Comparison of ENCODE assay signal across 8 cellular contexts in genomic region chr20:54207743-54208491, GRCh38. TPM values are rescaled to one million over a fixed set of nuclear protein-coding genes. Genes with fewer than 3 reads are reported as not detected.
DNase-seq lines count a peak whose midpoint lies in the region; ATAC-seq, FAIRE-seq and TF ChIP-seq lines count a peak whose summit lies in the region.

Gene PFDN4 (plus strand): TSS chr20:54208087. CDS start chr20:54208101, 14 bp downstream.

- peaks cover 27% of the 10 kb centered on the region for H3K4me1 ChIP-seq in adipocyte (ENCODE audit: control insufficient read depth, insufficient read depth, low read length)
- peaks cover 0 to 30% (median 18%) of the 10 kb centered on the region in 12 donors for H3K4me1 ChIP-seq in heart left ventricle
- H3K4me1 ChIP-seq in upper lobe of right lung, result peaks cover 14% of the 10 kb centered on the region

- WGBS in heart left ventricle, 4 donors, result 0 to 1% (median 0%) methylated on average over 27 to 73 of the region's 73 CpGs

- H3K9me3 Mint-ChIP-seq in progenitor cell of endocrine pancreas (ENCODE audit: low read depth), result no peaks in the 10 kb centered on the region

- ATAC-seq in HG02678 (IDR thresholded peaks at IDR 0.05; ENCODE audit: unreplicated experiment) (peak; percentile 96), heart left ventricle (peak; percentile 92 to 99 (median 98)), upper lobe of right lung (peak; percentile 98)

- peak within 1 kb of the TSS; percentile 98 for H3K4me3 Mint-ChIP-seq in progenitor cell of endocrine pancreas (ENCODE audit: low read depth)

- H3K36me3 Mint-ChIP-seq in progenitor cell of endocrine pancreas (ENCODE audit: insufficient read depth), result peaks cover 3% of the 10 kb centered on the region

- DNase-seq in GM12891 (ENCODE audit: insufficient read length, low spot score), result peak; percentile 82
- peak; percentile 74 for DNase-seq in NCI-H1105 (lab: John Stamatoyannopoulos, UW)
- DNase-seq in T follicular helper cell (ENCODE audit: low read depth), result peak; percentile 51
- DNase-seq in adipocyte (ENCODE audit: low read depth), result peak; percentile 93
- peak; percentile 82 to 88 (median 85) for DNase-seq in heart left ventricle
- peak; percentile 80 for DNase-seq in progenitor cell of endocrine pancreas (ENCODE audit: low spot score, unreplicated experiment)
- peak; percentile 91 for DNase-seq in upper lobe of right lung

- H3K27ac ChIP-seq in heart left ventricle (peak within 1 kb of the TSS; percentile 94 to 100 (median 98)), upper lobe of right lung (peak within 1 kb of the TSS; percentile 99)

- H3K9me3 ChIP-seq in adipocyte (ENCODE audit: control insufficient read depth, low read length), result no peaks in the 10 kb centered on the region
- H3K9me3 ChIP-seq in heart left ventricle, result no peaks in the 10 kb centered on the region
- no peaks in the 10 kb centered on the region for H3K9me3 ChIP-seq in upper lobe of right lung

- H3K27me3 ChIP-seq in adipocyte (replicated peaks; ENCODE audit: control insufficient read depth, insufficient read depth, low read length), result no peaks in the 10 kb centered on the region
- no peaks in the 10 kb centered on the region for H3K27me3 ChIP-seq in heart left ventricle
- no peaks in the 10 kb centered on the region for H3K27me3 ChIP-seq in upper lobe of right lung

- H3K9ac ChIP-seq in adipocyte (ENCODE audit: low read length), result peak within 1 kb of the TSS; percentile 100

- H3K27me3 Mint-ChIP-seq in progenitor cell of endocrine pancreas, result no peaks in the 10 kb centered on the region

- TF ChIP-seq POLR2A in GM12891 (IDR thresholded peaks at IDR 0.05; ENCODE audit: low read depth, low read length) (0 out of 2 replicates have a peak, but pooled peaks have one; percentile 27), heart left ventricle (IDR thresholded peaks at IDR 0.05) (peak in 1 of 2 donors; percentile 31)

- peaks cover 7% of the 10 kb centered on the region for H3K4me1 Mint-ChIP-seq in progenitor cell of endocrine pancreas (ENCODE audit: low read depth)

- H3K27ac Mint-ChIP-seq in progenitor cell of endocrine pancreas, result peak within 1 kb of the TSS; percentile 100

- no peaks in the 10 kb centered on the region for H3K36me3 ChIP-seq in adipocyte (ENCODE audit: control insufficient read depth, insufficient read depth, low read length, severe bottlenecking)
- peaks cover 0 to 4% (median 0%) of the 10 kb centered on the region in 9 donors for H3K36me3 ChIP-seq in heart left ventricle
- H3K36me3 ChIP-seq in upper lobe of right lung, result no peaks in the 10 kb centered on the region

- peak within 1 kb of the TSS; percentile 96 for H3K4me3 ChIP-seq in adipocyte (ENCODE audit: low read length)
- peak within 1 kb of the TSS; percentile 68 to 99 (median 93) for H3K4me3 ChIP-seq in heart left ventricle
- H3K4me3 ChIP-seq in upper lobe of right lung, result peak within 1 kb of the TSS; percentile 92

- TF ChIP-seq CTCF in heart left ventricle (IDR thresholded peaks at IDR 0.05) (peak; percentile 74 to 97 (median 88)), progenitor cell of endocrine pancreas (IDR thresholded peaks at IDR 0.05; ENCODE audit: unreplicated experiment) (peak; percentile 88), upper lobe of right lung (IDR thresholded peaks at IDR 0.05) (peak; percentile 83)

- peak; percentile 92 for FAIRE-seq in GM12891 (lab: Jason Lieb, UNC)

- intact Hi-C loops in heart left ventricle (cut with DNase I), result loop anchor here in 2 of 10 donors (10.0 kb wide), 1 partner anchor 633 kb away; no protein-coding TSS in a partner anchor
- intact Hi-C loops in upper lobe of right lung (cut with DNase I), result no loop called here

TF ChIP-seq in GM12891, 5 proteins besides CTCF, POLR2A, EP300 and RAD21:
- TF ChIP-seq POLR2AphosphoS5 (IDR thresholded peaks at IDR 0.05; ENCODE audit: low read depth, low read length) (no peak), TAF1 (IDR thresholded peaks at IDR 0.05; ENCODE audit: low read depth, low read length) (peak; percentile 81)

RNA-seq across cellular contexts. Expression of gene PFDN4, which starts in this region (rescaled TPM):
- 73.5 TPM for polyA plus RNA-seq in GM12891 (2012; ENCODE audit: low read depth, missing spikeins)
- total RNA-seq in heart left ventricle (10 to 100 TPM; 21.0 to 92.0 (median 28.4) TPM), progenitor cell of endocrine pancreas (26.8 and 29.6 TPM in 2 replicates), upper lobe of right lung (19.9 TPM)
- polyA plus RNA-seq in heart left ventricle, result 10 to 100 TPM; 48.5 to 78.7 TPM

Comparison
In these comparisons a context has a peak if more than half of its experiments do, and no peak if none do; other contexts are left out.
1. Peak in every context shown above with its lines: DNase-seq, ATAC-seq, H3K4me3 ChIP-seq and H3K27ac ChIP-seq.